In the genomic region with DNA sequence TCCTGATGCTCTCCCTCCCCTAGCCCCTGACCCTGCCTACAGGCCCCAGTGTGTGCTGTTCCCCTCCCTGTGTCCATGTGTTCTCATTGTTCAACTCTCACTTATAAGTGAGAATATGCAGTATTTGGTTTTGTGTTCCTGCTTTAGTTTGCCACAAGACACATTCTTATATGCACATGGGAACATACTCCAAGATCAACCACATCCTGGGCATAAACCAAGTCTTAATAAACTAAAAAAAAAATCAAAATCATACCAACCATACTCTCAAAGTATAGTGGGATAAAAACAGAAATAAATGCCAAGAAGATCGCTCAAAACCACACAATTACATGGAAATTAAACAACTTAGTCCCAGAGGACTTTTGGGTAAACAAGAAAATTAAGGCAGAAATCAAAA, we compare ENCODE assay signal across 14 cellular contexts. TPM values are rescaled to one million over a fixed set of nuclear protein-coding genes. Genes with fewer than 3 reads are reported as not detected.
DNase-seq lines count a peak whose midpoint lies in the region; ATAC-seq and TF ChIP-seq lines count a peak whose summit lies in the region.
"Had no signal": no experiment of that assay in that cellular context is flagged by ENCODE, and none has a peak within 500 bp of the region (broad histone marks: within the 10 kb centered on the region; RNA-seq: fewer than 3 reads in every experiment).

No MANE protein-coding gene starts in this region.

- peak; percentile 72 for ATAC-seq in DND-41 (ENCODE audit: insufficient read depth, low read depth)
- ATAC-seq: GM23338 had no signal

- no peak for TF ChIP-seq CTCF in AG10803 (conservative IDR thresholded peaks at IDR 0.05; ENCODE audit: low read length)
- TF ChIP-seq CTCF in DND-41 (IDR thresholded peaks at IDR 0.05; ENCODE audit: borderline replicate concordance, extremely low read depth, low read length, poor library complexity, severe bottlenecking) = no peak
- TF ChIP-seq CTCF in breast epithelium (IDR thresholded peaks at IDR 0.05) = no peak

- no peak overlapping the region for H3K9ac ChIP-seq in DND-41 (ENCODE audit: low read depth, low read length)
- no peak overlapping the region for H3K9ac ChIP-seq in adipocyte (ENCODE audit: low read length)

- H3K27me3 ChIP-seq in DND-41 (ENCODE audit: insufficient read depth, low read length, poor library complexity) (no peaks in the 10 kb centered on the region), adipocyte (replicated peaks; ENCODE audit: control insufficient read depth, insufficient read depth, low read length) (no peaks in the 10 kb centered on the region), breast epithelium (no peaks in the 10 kb centered on the region)
- H3K27me3 ChIP-seq: BE2C had no signal

- H3K79me2 ChIP-seq in DND-41 (ENCODE audit: insufficient read depth, low read length) = peaks cover 53% of the 10 kb centered on the region

- H3K9me3 ChIP-seq in DND-41 (ENCODE audit: insufficient read depth, low read length, severe bottlenecking) = peaks cover 20% of the 10 kb centered on the region
- H3K9me3 ChIP-seq in adipocyte (ENCODE audit: control insufficient read depth, low read length) = peaks cover 4% of the 10 kb centered on the region
- peaks cover 11 to 12% of the 10 kb centered on the region in 2 donors for H3K9me3 ChIP-seq in breast epithelium

- intact Hi-C loops in breast epithelium (cut with DNase I; ENCODE audit: low total_unique reads) = no loop called here

- no peak for TF ChIP-seq POLR2A in breast epithelium (IDR thresholded peaks at IDR 0.05)

- no peak overlapping the region for H3K4me2 ChIP-seq in DND-41 (ENCODE audit: insufficient read depth, low read length)
- H3K4me2 ChIP-seq: GM23338 had no signal

- peak; percentile 41 for DNase-seq in AG10803 (ENCODE audit: low read depth)
- DNase-seq in DND-41 = no peak
- DNase-seq in adipocyte (ENCODE audit: low read depth) = peak; percentile 18
- DNase-seq in fibroblast of peridontal ligament (ENCODE audit: extremely low read depth) = peak; percentile 83
- DNase-seq in breast epithelium (ENCODE audit: low spot score in 2 of 2) = no peak
- no peak for DNase-seq in NCI-H524 (lab: John Stamatoyannopoulos, UW)
- DNase-seq in DMS153 treated with DMSO at 0.1 percent for 48 hours (lab: John Stamatoyannopoulos, UW; ENCODE audit: unreplicated experiment) = no peak
- no peak for DNase-seq in NCI-H128 (lab: John Stamatoyannopoulos, UW; ENCODE audit: unreplicated experiment)
- DNase-seq: ACHN, BE2C, EL, H7 had no signal

- H2AFZ ChIP-seq in DND-41 (ENCODE audit: low read depth, low read length) = no peak overlapping the region
- H2AFZ ChIP-seq: GM23338 had no signal

- H3K4me3 ChIP-seq in AG10803 (ENCODE audit: low read length) (no peak overlapping the region), DND-41 (ENCODE audit: low read depth in 1 of 2, low read length in 2 of 2) (no peak overlapping the region), adipocyte (ENCODE audit: low read length) (no peak overlapping the region), breast epithelium (no peak overlapping the region)
- H3K4me3 ChIP-seq: GM23338 had no signal

- H3K27ac ChIP-seq in DND-41 (ENCODE audit: low read length) = no peak overlapping the region
- no peak overlapping the region for H3K27ac ChIP-seq in breast epithelium

- H4K20me1 ChIP-seq in DND-41 (ENCODE audit: insufficient read depth, low read length) = no peaks in the 10 kb centered on the region

- H3K4me1 ChIP-seq in DND-41 (ENCODE audit: insufficient read depth, low read length) (peaks cover 11% of the 10 kb centered on the region), adipocyte (ENCODE audit: control insufficient read depth, insufficient read depth, low read length) (no peaks in the 10 kb centered on the region), breast epithelium (no peaks in the 10 kb centered on the region)
- H3K4me1 ChIP-seq: BE2C had no signal

- H3K36me3 ChIP-seq in DND-41 (ENCODE audit: insufficient read depth, low read length) (peaks cover 10% of the 10 kb centered on the region; the same call in 1 of the 2 replicates), adipocyte (ENCODE audit: control insufficient read depth, insufficient read depth, low read length, severe bottlenecking) (peaks cover 3% of the 10 kb centered on the region), breast epithelium (no peaks in the 10 kb centered on the region)

RNA-seq across cellular contexts. Expression of a gene that starts 11.2 kb away (rescaled TPM):
- 10 to 100 TPM; 18.7 to 34.4 (median 19.2) TPM for total RNA-seq in breast epithelium

RNA-seq across cellular contexts. Expression of a gene that starts 57.0 kb away (rescaled TPM):
- total RNA-seq in breast epithelium = 1 to 10 TPM; 3.6 to 5.3 (median 3.7) TPM
- total RNA-seq: HT1080 had no signal

Comparison
In these comparisons a context has a peak if more than half of its experiments do, and no peak if none do; other contexts are left out.
1. DNase-seq: peak in AG10803 (single experiment), adipocyte (single experiment) and fibroblast of peridontal ligament (single experiment); none in DND-41 (single experiment), breast epithelium (0 of 2), NCI-H524 (0 of 2), DMS153 treated with DMSO at 0.1 percent for 48 hours (single experiment) and NCI-H128 (single experiment).